1 cellular context compared by ENCODE assay signal in the genomic region with DNA sequence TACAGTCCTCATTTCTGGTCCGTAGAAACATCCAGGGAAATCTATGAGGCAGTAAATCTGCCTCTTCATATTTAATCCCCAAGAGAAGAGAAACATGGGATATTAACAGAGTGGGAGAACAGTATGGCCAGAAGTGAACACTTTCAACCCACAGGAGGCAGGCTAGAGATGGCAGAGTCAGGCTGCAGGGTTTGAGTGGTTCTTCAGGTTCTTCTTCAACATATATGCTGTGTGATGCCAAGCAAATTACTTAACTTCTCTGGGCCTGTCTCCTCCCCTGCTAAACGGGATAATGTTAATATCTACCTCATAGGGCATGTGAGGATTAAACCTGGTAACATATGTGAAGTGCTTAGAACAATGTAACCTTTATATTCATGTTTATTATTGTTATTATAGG.
TF ChIP-seq lines count a peak whose summit lies in the region.

No MANE protein-coding gene starts in this region.

TF ChIP-seq in HCT116, 20 proteins besides CTCF, POLR2A, EP300 and RAD21 (continued from another document):
- TF ChIP-seq, protein P1, sequence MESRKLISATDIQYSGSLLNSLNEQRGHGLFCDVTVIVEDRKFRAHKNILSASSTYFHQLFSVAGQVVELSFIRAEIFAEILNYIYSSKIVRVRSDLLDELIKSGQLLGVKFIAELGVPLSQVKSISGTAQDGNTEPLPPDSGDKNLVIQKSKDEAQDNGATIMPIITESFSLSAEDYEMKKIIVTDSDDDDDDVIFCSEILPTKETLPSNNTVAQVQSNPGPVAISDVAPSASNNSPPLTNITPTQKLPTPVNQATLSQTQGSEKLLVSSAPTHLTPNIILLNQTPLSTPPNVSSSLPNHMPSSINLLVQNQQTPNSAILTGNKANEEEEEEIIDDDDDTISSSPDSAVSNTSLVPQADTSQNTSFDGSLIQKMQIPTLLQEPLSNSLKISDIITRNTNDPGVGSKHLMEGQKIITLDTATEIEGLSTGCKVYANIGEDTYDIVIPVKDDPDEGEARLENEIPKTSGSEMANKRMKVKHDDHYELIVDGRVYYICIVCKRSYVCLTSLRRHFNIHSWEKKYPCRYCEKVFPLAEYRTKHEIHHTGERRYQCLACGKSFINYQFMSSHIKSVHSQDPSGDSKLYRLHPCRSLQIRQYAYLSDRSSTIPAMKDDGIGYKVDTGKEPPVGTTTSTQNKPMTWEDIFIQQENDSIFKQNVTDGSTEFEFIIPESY (IDR thresholded peaks at IDR 0.05; ENCODE audit: extremely low read depth, insufficient replicate concordance, low read length) = no peak
- TF ChIP-seq CEBPB (IDR thresholded peaks at IDR 0.05; ENCODE audit: low read depth) = no peak
- TF ChIP-seq EZH2 (IDR thresholded peaks at IDR 0.05) = no peak
- no peak for TF ChIP-seq SP1 (IDR thresholded peaks at IDR 0.05; ENCODE audit: low read depth)
TF ChIP-seq in HCT116: peak in this region for 0.
